Comparison of ENCODE assay signal across 8 cellular contexts in the genomic region with DNA sequence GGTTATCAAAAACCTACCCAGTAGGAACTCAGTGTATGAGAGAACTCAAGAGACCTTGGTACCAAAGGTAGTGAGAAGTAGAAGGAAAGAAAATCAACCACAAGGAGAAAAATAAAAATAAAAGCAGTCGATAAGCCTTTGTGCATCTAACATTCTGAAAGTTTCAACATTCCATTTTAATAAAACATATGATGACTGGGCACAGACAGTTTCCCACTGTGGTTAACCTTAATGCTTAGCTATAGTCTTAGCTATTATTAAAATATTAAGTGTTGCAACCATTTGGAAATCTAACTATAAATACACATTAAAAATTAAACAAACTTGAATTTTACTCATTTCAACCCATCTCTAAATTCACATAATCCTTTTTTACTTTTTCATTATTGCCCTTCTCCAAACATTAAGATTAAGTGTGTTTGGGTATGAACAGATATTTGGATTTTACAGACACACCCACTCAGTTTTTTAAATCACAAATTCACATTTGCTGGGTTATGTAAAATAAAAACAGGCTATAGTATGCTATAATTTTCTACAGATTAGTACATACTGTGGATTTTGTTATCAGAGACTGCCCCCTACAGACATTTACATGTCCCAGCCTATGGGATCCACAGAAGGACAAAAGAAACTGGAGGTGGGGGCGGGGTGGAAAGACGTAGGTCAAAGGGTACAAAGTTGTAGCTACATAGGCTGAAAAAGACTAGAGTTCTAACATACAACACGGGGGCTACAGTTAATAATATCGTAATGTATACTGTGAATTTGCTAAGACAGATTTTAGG. TPM values are rescaled to one million over a fixed set of nuclear protein-coding genes. Genes with fewer than 3 reads are reported as not detected.
DNase-seq lines count a peak whose midpoint lies in the region; ATAC-seq, FAIRE-seq and TF ChIP-seq lines count a peak whose summit lies in the region.

No MANE protein-coding gene starts in this region.

- no peak overlapping the region for H3K4me3 Mint-ChIP-seq in astrocyte (ENCODE audit: unreplicated experiment)

- no peaks in the 10 kb centered on the region for H3K9me3 ChIP-seq in astrocyte (ENCODE audit: insufficient read depth, low read depth, low read length)

- H3K27me3 ChIP-seq in astrocyte (ENCODE audit: insufficient read depth, low read length): no peaks in the 10 kb centered on the region

- peak; percentile 32 for TF ChIP-seq CTCF in astrocyte (IDR thresholded peaks at IDR 0.05; ENCODE audit: insufficient read depth, low read depth, low read length)

- no peak overlapping the region for H3K27ac ChIP-seq in astrocyte (ENCODE audit: low read depth, low read length)

- H3K4me3 ChIP-seq in astrocyte (ENCODE audit: insufficient read depth, low read depth, low read length): no peak overlapping the region

- H3K79me2 ChIP-seq in astrocyte (ENCODE audit: insufficient read depth, low read length): no peaks in the 10 kb centered on the region

- ATAC-seq in HG03469 (IDR thresholded peaks at IDR 0.05; ENCODE audit: unreplicated experiment): no peak
- ATAC-seq in HG02588 (IDR thresholded peaks at IDR 0.05; ENCODE audit: unreplicated experiment): no peak
- ATAC-seq in HG03039 (IDR thresholded peaks at IDR 0.05; ENCODE audit: unreplicated experiment): no peak

- no peak overlapping the region for H3K4me2 ChIP-seq in astrocyte (ENCODE audit: low read length)

- H3K27me3 Mint-ChIP-seq in astrocyte (ENCODE audit: low read depth, unreplicated experiment): no peaks in the 10 kb centered on the region

- peak; percentile 42 for DNase-seq in NCI-H82 (lab: John Stamatoyannopoulos, UW)
- no peak for DNase-seq in NCI-H82 treated with DMSO at 0.1 percent for 48 hours (lab: John Stamatoyannopoulos, UW; ENCODE audit: unreplicated experiment)
- peak; percentile 47 for DNase-seq in MV-4-11 (lab: John Stamatoyannopoulos, UW)
- DNase-seq in astrocyte (ENCODE audit: low read depth): peak; percentile 18
- DNase-seq in myocyte (ENCODE audit: low read depth): peak; percentile 49

- H3K4me1 ChIP-seq in astrocyte (ENCODE audit: insufficient read depth, low read length): no peaks in the 10 kb centered on the region

- no peak overlapping the region for H2AFZ ChIP-seq in astrocyte (ENCODE audit: low read depth, low read length)

- no peak overlapping the region for H3K27ac Mint-ChIP-seq in astrocyte (ENCODE audit: unreplicated experiment)

- no peaks in the 10 kb centered on the region for H3K9me3 Mint-ChIP-seq in astrocyte (ENCODE audit: unreplicated experiment)

- no peak for FAIRE-seq in astrocyte (lab: Jason Lieb, UNC)

- peaks cover 8% of the 10 kb centered on the region for H3K4me1 Mint-ChIP-seq in astrocyte (ENCODE audit: low read depth, unreplicated experiment)

- H3K36me3 ChIP-seq in astrocyte (ENCODE audit: insufficient read depth, low read length): peaks cover 4% of the 10 kb centered on the region

- no peaks in the 10 kb centered on the region for H4K20me1 ChIP-seq in astrocyte (ENCODE audit: insufficient read depth, low read length)

- no peak overlapping the region for H3K9ac ChIP-seq in astrocyte (ENCODE audit: low read length)

- H3K36me3 Mint-ChIP-seq in astrocyte (ENCODE audit: low read depth, unreplicated experiment): no peaks in the 10 kb centered on the region

RNA-seq across cellular contexts. Expression of gene SRBD1, which starts 32.8 kb away (rescaled TPM):
- total RNA-seq in astrocyte (9.3 and 9.5 TPM in 2 replicates), myocyte (13.1 and 17.5 TPM in 2 replicates)
- 5.0 TPM for polyA plus RNA-seq in myocyte (2012)
